8 cellular contexts compared by ENCODE assay signal in the genomic region with DNA sequence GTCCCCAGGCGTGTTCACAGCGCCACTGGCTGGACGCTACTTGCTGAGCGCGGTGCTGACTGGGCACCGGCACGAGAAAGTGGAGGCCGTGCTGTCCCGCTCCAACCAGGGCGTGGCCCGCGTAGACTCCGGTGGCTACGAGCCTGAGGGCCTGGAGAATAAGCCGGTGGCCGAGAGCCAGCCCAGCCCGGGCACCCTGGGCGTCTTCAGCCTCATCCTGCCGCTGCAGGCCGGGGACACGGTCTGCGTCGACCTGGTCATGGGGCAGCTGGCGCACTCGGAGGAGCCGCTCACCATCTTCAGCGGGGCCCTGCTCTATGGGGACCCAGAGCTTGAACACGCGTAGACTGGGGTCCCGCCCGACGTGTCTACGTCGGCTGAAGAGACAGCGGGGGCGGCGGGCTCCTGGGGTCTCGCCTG. TPM values are rescaled to one million over a fixed set of nuclear protein-coding genes. Genes with fewer than 3 reads are reported as not detected.
A peak's percentile ranks its signal among the peaks of the same experiment; 100 is the strongest.
DNase-seq lines count a peak whose midpoint lies in the region; ATAC-seq and TF ChIP-seq lines count a peak whose summit lies in the region.

No MANE protein-coding gene starts in this region.

- no peaks in the 10 kb centered on the region for H3K9me3 Mint-ChIP-seq in central memory CD8-positive, alpha-beta T cell

- H3K27ac Mint-ChIP-seq in central memory CD8-positive, alpha-beta T cell (ENCODE audit: low read depth) = peak overlapping the region; percentile 76

- 0 out of 2 replicates have a peak overlapping the region, but pooled peaks have one; percentile 39 for H3K27ac ChIP-seq in ACC112 (ENCODE audit: low read depth, low read length)
- peak overlapping the region; percentile 75 for H3K27ac ChIP-seq in skeletal muscle tissue (ENCODE audit: low read depth, low read length)

- no peaks in the 10 kb centered on the region for H3K27me3 Mint-ChIP-seq in central memory CD8-positive, alpha-beta T cell

- peaks cover 34% of the 10 kb centered on the region for H3K4me1 Mint-ChIP-seq in central memory CD8-positive, alpha-beta T cell

- no peaks in the 10 kb centered on the region for H3K9me3 ChIP-seq in skeletal muscle tissue (ENCODE audit: control insufficient read depth in 3 of 3, low read length in 3 of 3)

- H3K4me3 ChIP-seq in ACC112 (ENCODE audit: low read depth, low read length) (peak overlapping the region; percentile 94), skeletal muscle tissue (ENCODE audit: low read length in 3 of 3) (peak overlapping the region; percentile 67 to 82 (median 77))

- H3K27me3 ChIP-seq in ACC112 (ENCODE audit: insufficient read depth, low read length) (no peaks in the 10 kb centered on the region), skeletal muscle tissue (ENCODE audit: control insufficient read depth in 3 of 3, insufficient read depth in 3 of 3, low read length in 3 of 3) (no peaks in the 10 kb centered on the region)

- H3K4me3 Mint-ChIP-seq in central memory CD8-positive, alpha-beta T cell = peak overlapping the region; percentile 82

- no peaks in the 10 kb centered on the region for H3K36me3 ChIP-seq in ACC112 (ENCODE audit: insufficient read depth, low read length)
- H3K36me3 ChIP-seq in skeletal muscle tissue (ENCODE audit: control insufficient read depth in 3 of 3, insufficient read depth in 3 of 3, low read length in 3 of 3) = no peaks in the 10 kb centered on the region

- H3K36me3 Mint-ChIP-seq in central memory CD8-positive, alpha-beta T cell (ENCODE audit: insufficient read depth) = peaks cover 7% of the 10 kb centered on the region

- H2AFZ ChIP-seq in ACC112 (ENCODE audit: low read length, unreplicated experiment) = peak overlapping the region; percentile 90

- H3K9ac ChIP-seq in skeletal muscle tissue (ENCODE audit: low read depth in 1 of 3, low read length in 3 of 3) = peak overlapping the region; percentile 43 to 86 (median 76)

- H3K4me1 ChIP-seq in ACC112 (ENCODE audit: control insufficient read depth, insufficient read depth, low read length, unreplicated experiment) = peaks cover 10% of the 10 kb centered on the region
- peaks cover 53 to 65% (median 56%) of the 10 kb centered on the region in 3 donors for H3K4me1 ChIP-seq in skeletal muscle tissue (ENCODE audit: control insufficient read depth in 3 of 3, insufficient read depth in 3 of 3, low read length in 3 of 3)

- peak; percentile 4 for ATAC-seq in HG03280 (IDR thresholded peaks at IDR 0.05; ENCODE audit: unreplicated experiment)
- ATAC-seq in central memory CD8-positive, alpha-beta T cell (replicated peaks; ENCODE audit: extremely low read depth, poor library complexity, severe bottlenecking) = no peak
- ATAC-seq in HG03039 (IDR thresholded peaks at IDR 0.05; ENCODE audit: unreplicated experiment) = no peak

- peak; percentile 52 for DNase-seq in GM10266 (ENCODE audit: extremely low spot score)
- peak; percentile 34 for DNase-seq in SHP77 treated with DMSO at 0.1 percent for 48 hours (lab: John Stamatoyannopoulos, UW)
- DNase-seq in central memory CD8-positive, alpha-beta T cell (ENCODE audit: low spot score in 2 of 2) = no peak
- DNase-seq in islet precursor cell = peak; percentile 85

- TF ChIP-seq CTCF in GM10266 (IDR thresholded peaks at IDR 0.05; ENCODE audit: control insufficient read depth, insufficient read depth, low read depth, missing control alignments) = peak; percentile 63

- peaks cover 3% of the 10 kb centered on the region for H3K79me2 ChIP-seq in ACC112 (ENCODE audit: control insufficient read depth, insufficient read depth, low read length, unreplicated experiment)

RNA-seq across cellular contexts. Expression of gene KHK, which starts 0.9 kb away (rescaled TPM):
- total RNA-seq in skeletal muscle tissue = 2.1 TPM

RNA-seq across cellular contexts. Expression of gene EMILIN1, which starts 7.3 kb away (rescaled TPM):
- 61.6 TPM for total RNA-seq in skeletal muscle tissue

RNA-seq across cellular contexts. Expression of gene OST4, which starts 14.2 kb away (rescaled TPM):
- total RNA-seq in skeletal muscle tissue = 352 TPM

RNA-seq across cellular contexts. Expression of gene CGREF1, which starts 33.2 kb away (rescaled TPM):
- 2.1 TPM for total RNA-seq in skeletal muscle tissue

RNA-seq across cellular contexts. Expression of gene AGBL5, which starts 34.2 kb away (rescaled TPM):
- 6.8 TPM for total RNA-seq in skeletal muscle tissue

Comparison
In these comparisons a context has a peak if more than half of its experiments do, and no peak if none do; other contexts are left out.
1. DNase-seq: peak in GM10266 (single experiment), SHP77 treated with DMSO at 0.1 percent for 48 hours (single experiment) and islet precursor cell (single experiment); none in central memory CD8-positive, alpha-beta T cell (0 of 2).